Comparison of ENCODE assay signal across 29 cellular contexts in the genomic region with DNA sequence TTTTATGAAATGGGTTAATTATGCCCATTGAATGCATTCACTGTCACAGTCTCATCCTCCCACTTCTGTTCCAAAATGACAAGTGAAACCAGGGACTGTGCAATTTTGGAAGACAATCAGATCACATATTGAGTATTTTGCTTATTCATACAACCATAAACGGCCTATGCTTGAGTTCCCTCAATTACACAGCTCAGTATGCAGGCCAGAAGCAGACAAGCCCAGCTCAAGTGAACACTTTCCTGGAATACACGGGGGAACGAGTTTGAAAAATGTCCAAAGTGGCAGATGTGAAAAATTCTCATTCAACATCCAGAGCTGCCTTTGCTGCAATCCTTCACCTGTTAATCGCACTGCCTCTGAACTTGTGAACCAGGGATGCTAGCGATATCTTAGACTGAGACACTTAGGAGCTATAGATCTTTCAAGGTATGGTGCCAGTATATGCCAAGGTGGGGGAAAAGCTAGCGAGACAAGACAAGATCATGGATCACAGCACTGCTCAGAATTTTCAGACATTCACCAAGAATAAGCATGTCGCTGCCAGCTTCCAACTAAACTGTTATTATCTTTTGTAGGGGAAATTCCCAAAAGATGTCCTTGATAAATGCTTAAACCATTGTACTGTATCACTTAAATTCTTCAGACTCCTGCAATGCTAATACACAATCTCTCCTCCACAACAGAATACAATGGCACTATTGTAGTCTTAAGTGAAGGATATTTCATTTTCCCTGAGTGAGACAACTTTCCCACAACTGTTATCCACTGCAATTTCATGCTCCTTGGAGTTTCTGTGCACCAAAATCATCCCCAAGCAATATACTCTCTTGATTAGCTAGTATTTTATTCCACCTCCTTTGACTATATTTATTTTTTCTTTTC.
DNase-seq lines count a peak whose midpoint lies in the region; ATAC-seq and FAIRE-seq lines count a peak whose summit lies in the region.
"Had no signal": no experiment of that assay in that cellular context is flagged by ENCODE, and none has a peak within 500 bp of the region (broad histone marks: within the 10 kb centered on the region; RNA-seq: fewer than 3 reads in every experiment).

No MANE protein-coding gene starts in this region.

- peak; percentile 20 for DNase-seq in G401 (ENCODE audit: low spot score)
- DNase-seq in HTR-8/SVneo (ENCODE audit: insufficient read length, low spot score): no peak
- peak; percentile 4 for DNase-seq in cerebellar cortex (ENCODE audit: low spot score)
- DNase-seq in occipital lobe (lab: John Stamatoyannopoulos, UW): peak; percentile 12
- DNase-seq in stimulated activated effector memory CD8-positive, alpha-beta T cell treated with anti-CD3 and anti-CD28 coated beads, Interleukin-12 subunit alpha, Interleukin-12 subunit beta, amount 100 ng/mL, for 72 hours (ENCODE audit: low spot score in 2 of 2): no peak
- no peak for DNase-seq in naive thymus-derived CD8-positive, alpha-beta T cell
- DNase-seq: activated CD4-positive, alpha-beta memory T cell treated with anti-CD3 and anti-CD28 coated beads, Interleukin-2, amount 10 ng/mL, durations not matched to agents 7 days and 5 days; activated CD4-positive, CD25-positive, alpha-beta regulatory T cell treated with anti-CD3 and anti-CD28 coated beads, Interleukin-2, amount 50 U/mL, for 72 hours; activated CD8-positive, alpha-beta memory T cell treated with anti-CD3 and anti-CD28 coated beads, Interleukin-2, amount 50 U/mL, for 48 hours; Calu3; effector CD8-positive, alpha-beta T cell; erythroblast; foreskin fibroblast; GM23248; KG1; MG63; NCI-H1417 treated with DMSO at 0.1 percent for 48 hours; NCI-H2107; NCI-H526; spleen; stimulated activated CD4-positive, alpha-beta T cell treated with anti-CD3 and anti-CD28 coated beads, Interleukin-4, amount 100 ng/mL, for 1 hour had no signal

- in situ Hi-C loops in G401 (cut with HindIII; ENCODE audit: low sequenced_read_pairs): no loop called here

- no peaks in the 10 kb centered on the region for H3K36me3 Mint-ChIP-seq in stimulated activated effector memory CD8-positive, alpha-beta T cell treated with anti-CD3 and anti-CD28 coated beads, Interleukin-12 subunit alpha, Interleukin-12 subunit beta, amount 100 ng/mL, for 72 hours
- H3K36me3 Mint-ChIP-seq in naive thymus-derived CD8-positive, alpha-beta T cell: no peaks in the 10 kb centered on the region
- H3K36me3 Mint-ChIP-seq: activated naive CD4-positive, alpha-beta T cell treated with anti-CD3 and anti-CD28 coated beads, Interleukin-2, amount 50 U/mL, for 24 hours had no signal

- FAIRE-seq in HTR-8/SVneo (lab: Jason Lieb, UNC): peak; percentile 20
- FAIRE-seq: bronchial epithelial cell, colon, urothelium cell line had no signal

- no peaks in the 10 kb centered on the region for H3K4me1 Mint-ChIP-seq in stimulated activated effector memory CD8-positive, alpha-beta T cell treated with anti-CD3 and anti-CD28 coated beads, Interleukin-12 subunit alpha, Interleukin-12 subunit beta, amount 100 ng/mL, for 72 hours
- H3K4me1 Mint-ChIP-seq in naive thymus-derived CD8-positive, alpha-beta T cell: no peaks in the 10 kb centered on the region
- H3K4me1 Mint-ChIP-seq: activated CD4-positive, alpha-beta memory T cell treated with anti-CD3 and anti-CD28 coated beads, Interleukin-2, amount 10 ng/mL, durations not matched to agents 7 days and 5 days; activated naive CD4-positive, alpha-beta T cell treated with anti-CD3 and anti-CD28 coated beads, Interleukin-2, amount 50 U/mL, for 24 hours; activated T-helper 17 cell treated with anti-CD3 and anti-CD28 coated beads, Interleukin-2, amount 50 U/mL, for 72 hours had no signal

- no peak for ATAC-seq in stimulated activated effector memory CD8-positive, alpha-beta T cell treated with anti-CD3 and anti-CD28 coated beads, Interleukin-12 subunit alpha, Interleukin-12 subunit beta, amount 100 ng/mL, for 72 hours
- no peak for ATAC-seq in naive thymus-derived CD8-positive, alpha-beta T cell
- no peak for ATAC-seq in GM21825 (IDR thresholded peaks at IDR 0.05; ENCODE audit: unreplicated experiment)
- ATAC-seq: activated T-helper 17 cell treated with anti-CD3 and anti-CD28 coated beads, Interleukin-2, amount 50 U/mL, for 72 hours had no signal

- no peak overlapping the region for H3K27ac Mint-ChIP-seq in stimulated activated effector memory CD8-positive, alpha-beta T cell treated with anti-CD3 and anti-CD28 coated beads, Interleukin-12 subunit alpha, Interleukin-12 subunit beta, amount 100 ng/mL, for 72 hours
- H3K27ac Mint-ChIP-seq in naive thymus-derived CD8-positive, alpha-beta T cell: no peak overlapping the region
- H3K27ac Mint-ChIP-seq: activated CD4-positive, alpha-beta memory T cell treated with anti-CD3 and anti-CD28 coated beads, Interleukin-2, amount 10 ng/mL, durations not matched to agents 7 days and 5 days; activated naive CD4-positive, alpha-beta T cell treated with anti-CD3 and anti-CD28 coated beads, Interleukin-2, amount 50 U/mL, for 24 hours; activated T-helper 17 cell treated with anti-CD3 and anti-CD28 coated beads, Interleukin-2, amount 50 U/mL, for 72 hours; memory B cell; T-helper 1 cell treated with Interleukin-12 subunit alpha and Interleukin-12 subunit beta and Interleukin-4 antibody, amounts not matched to agents 30 μg/mL and 1 μg/mL, for 36 hours had no signal

- POLR2A ChIA-PET in naive thymus-derived CD8-positive, alpha-beta T cell (lab: Charles Lee): no interaction called here

- no peak overlapping the region for H3K4me3 Mint-ChIP-seq in stimulated activated effector memory CD8-positive, alpha-beta T cell treated with anti-CD3 and anti-CD28 coated beads, Interleukin-12 subunit alpha, Interleukin-12 subunit beta, amount 100 ng/mL, for 72 hours
- no peak overlapping the region for H3K4me3 Mint-ChIP-seq in naive thymus-derived CD8-positive, alpha-beta T cell
- H3K4me3 Mint-ChIP-seq: activated CD4-positive, alpha-beta memory T cell treated with anti-CD3 and anti-CD28 coated beads, Interleukin-2, amount 10 ng/mL, durations not matched to agents 7 days and 5 days; activated naive CD4-positive, alpha-beta T cell treated with anti-CD3 and anti-CD28 coated beads, Interleukin-2, amount 50 U/mL, for 24 hours; activated T-helper 17 cell treated with anti-CD3 and anti-CD28 coated beads, Interleukin-2, amount 50 U/mL, for 72 hours; memory B cell; T-helper 1 cell treated with Interleukin-12 subunit alpha and Interleukin-12 subunit beta and Interleukin-4 antibody, amounts not matched to agents 30 μg/mL and 1 μg/mL, for 36 hours had no signal

- no peaks in the 10 kb centered on the region for H3K9me3 Mint-ChIP-seq in stimulated activated effector memory CD8-positive, alpha-beta T cell treated with anti-CD3 and anti-CD28 coated beads, Interleukin-12 subunit alpha, Interleukin-12 subunit beta, amount 100 ng/mL, for 72 hours
- no peaks in the 10 kb centered on the region for H3K9me3 Mint-ChIP-seq in naive thymus-derived CD8-positive, alpha-beta T cell
- H3K9me3 Mint-ChIP-seq: activated CD4-positive, alpha-beta memory T cell treated with anti-CD3 and anti-CD28 coated beads, Interleukin-2, amount 10 ng/mL, durations not matched to agents 7 days and 5 days; activated naive CD4-positive, alpha-beta T cell treated with anti-CD3 and anti-CD28 coated beads, Interleukin-2, amount 50 U/mL, for 24 hours; activated T-helper 17 cell treated with anti-CD3 and anti-CD28 coated beads, Interleukin-2, amount 50 U/mL, for 72 hours; memory B cell; T-helper 1 cell treated with Interleukin-12 subunit alpha and Interleukin-12 subunit beta and Interleukin-4 antibody, amounts not matched to agents 30 μg/mL and 1 μg/mL, for 36 hours had no signal

- H3K27me3 Mint-ChIP-seq in naive thymus-derived CD8-positive, alpha-beta T cell: peaks cover 0 to 25% (median 6%) of the 10 kb centered on the region in 5 donors
- H3K27me3 Mint-ChIP-seq: memory B cell had no signal

Comparison
In these comparisons a context has a peak if more than half of its experiments do, and no peak if none do; other contexts are left out.
1. DNase-seq: peak in G401 (single experiment), cerebellar cortex (single experiment) and occipital lobe (single experiment); none in HTR-8/SVneo (single experiment), stimulated activated effector memory CD8-positive, alpha-beta T cell treated with anti-CD3 and anti-CD28 coated beads, Interleukin-12 subunit alpha, Interleukin-12 subunit beta, amount 100 ng/mL, for 72 hours (0 of 2) and naive thymus-derived CD8-positive, alpha-beta T cell (0 of 10).